ENCODE assay signal across 1 cellular context in the genomic region with DNA sequence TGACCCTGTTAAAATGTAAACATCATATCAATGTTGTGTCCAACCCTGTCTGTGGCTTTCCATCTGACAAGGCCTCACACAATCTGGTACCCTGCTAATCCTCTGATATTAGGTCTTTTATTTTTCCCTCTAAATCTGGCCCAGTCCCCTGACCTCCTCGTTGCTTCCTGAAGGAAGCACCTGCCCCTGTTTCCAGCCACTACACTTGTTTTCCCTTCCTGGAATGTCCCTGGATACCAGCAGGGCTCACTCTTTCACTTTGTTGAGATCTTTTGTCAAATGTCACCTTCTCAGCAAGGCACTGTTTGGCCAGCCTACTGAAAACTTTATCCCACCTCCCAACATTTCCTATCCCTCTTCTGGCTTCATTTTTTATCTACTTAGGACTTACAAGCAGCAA.
A peak's percentile ranks its signal among the peaks of the same experiment; 100 is the strongest.
TF ChIP-seq lines count a peak whose summit lies in the region.

No MANE protein-coding gene starts in this region.

TF ChIP-seq in H1, 55 proteins besides CTCF, POLR2A, EP300 and RAD21:
- TF ChIP-seq TEAD4 (IDR thresholded peaks at IDR 0.05; ENCODE audit: low read depth, low read length) (peak; percentile 55; the same call in 1 of the 2 replicates), NANOG (IDR thresholded peaks at IDR 0.05; ENCODE audit: insufficient read depth, low read depth, low read length, poor library complexity, severe bottlenecking) (no peak)
